ENCODE assay signal across 6 cellular contexts in the genomic region with DNA sequence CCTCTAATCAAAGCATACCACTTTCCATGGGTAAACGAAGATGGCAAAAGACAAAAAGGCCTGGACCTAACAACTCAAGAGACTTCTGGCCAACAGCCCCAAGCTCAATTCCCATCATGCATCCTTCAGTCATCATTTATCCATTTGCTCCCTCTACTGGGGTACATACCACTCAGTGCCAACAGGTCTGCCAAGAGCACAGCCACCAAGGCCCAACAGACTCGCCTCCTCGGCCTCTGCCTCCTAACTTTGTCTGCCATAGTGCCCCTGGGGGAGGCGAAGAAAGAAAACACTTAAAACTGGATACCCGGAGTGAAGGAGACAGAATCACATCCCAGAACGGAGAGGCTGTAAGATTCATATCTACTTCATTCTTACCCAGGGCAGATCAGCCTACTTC. TPM values are rescaled to one million over a fixed set of nuclear protein-coding genes. Genes with fewer than 3 reads are reported as not detected.
DNase-seq lines count a peak whose midpoint lies in the region; ATAC-seq and TF ChIP-seq lines count a peak whose summit lies in the region.

No MANE protein-coding gene starts in this region.

- peaks cover 24 to 43% (median 35%) of the 10 kb centered on the region in 7 donors for H3K4me1 Mint-ChIP-seq in naive thymus-derived CD4-positive, alpha-beta T cell

- no TSS peak for BruUV-seq in IMR-90 (replicated peaks; lab: Mats Ljungman, UMichigan)

- no CpG with 5 or more reads among the region's 6 CpGs for WGBS in IMR-90 (ENCODE audit: extremely low coverage in 2 of 2, insufficient read length in 1 of 2), 2 experiments

- H3K79me1 ChIP-seq in IMR-90 (ENCODE audit: low read depth in 1 of 2, low read length in 2 of 2), result peaks cover 17 to 51% of the 10 kb centered on the region in 2 experiments

- dilution Hi-C loops in IMR-90 (cut with HindIII; ENCODE audit: low sequenced_read_pairs, unreplicated experiment), result no loop called here

- POLR2A ChIA-PET in IMR-90 (lab: Charles Lee; ENCODE audit: unreplicated experiment), result interaction anchor here (1.5 kb wide), 1 partner anchor 12 kb away, joined by 4 read pairs; the partner anchor contains the start of gene VPS11
- POLR2A ChIA-PET in naive thymus-derived CD4-positive, alpha-beta T cell (lab: Charles Lee), result interaction anchor here (0.7 to 6.6 kb wide), 17 partner anchors 8 to 268 kb away, joined by 3 to 63 read pairs (median 4); partner anchors contain the start of genes C2CD2L, HINFP, HMBS and RPS25

- peak overlapping the region; percentile 87; the same call in 1 of the 2 replicates for H3K4ac ChIP-seq in IMR-90 (ENCODE audit: low read depth, low read length)

- peaks cover 0 to 40% (median 23%) of the 10 kb centered on the region in 5 donors for H3K36me3 Mint-ChIP-seq in naive thymus-derived CD4-positive, alpha-beta T cell

- in situ Hi-C loops in IMR-90 (cut with MboI; ENCODE audit: low sequenced_read_pairs) (no loop called here), astrocyte of the spinal cord (cut with HindIII; ENCODE audit: low sequenced_read_pairs) (no loop called here)

- H3K27me3 Mint-ChIP-seq in naive thymus-derived CD4-positive, alpha-beta T cell, result no peaks in the 10 kb centered on the region

- peak overlapping the region; percentile 52 for H3K23ac ChIP-seq in IMR-90 (ENCODE audit: low read depth, low read length)

- DNase-seq in AG09319 (ENCODE audit: extremely low read depth, low read depth) (no peak), IMR-90 (peak; percentile 37), astrocyte of the spinal cord (ENCODE audit: low read depth, low spot score) (peak; percentile 24), SKM-1 (lab: John Stamatoyannopoulos, UW; ENCODE audit: unreplicated experiment) (no peak)
- no peak for DNase-seq in naive thymus-derived CD4-positive, alpha-beta T cell

- H3K4me2 ChIP-seq in IMR-90 (ENCODE audit: low read depth, low read length), result peak overlapping the region; percentile 83

- H4K20me1 ChIP-seq in IMR-90 (ENCODE audit: insufficient read depth, low read length), result 0 out of 2 replicates have a peak, but pooled peaks cover 5% of the 10 kb centered on the region

- H2AFZ ChIP-seq in IMR-90 (replicated peaks; ENCODE audit: low read length, poor library complexity), result peak overlapping the region; percentile 16

- H3K27ac ChIP-seq in IMR-90 (ENCODE audit: insufficient read depth, low read length), result peak overlapping the region; percentile 74
- peak overlapping the region; percentile 92 for H3K27ac ChIP-seq in naive thymus-derived CD4-positive, alpha-beta T cell (ENCODE audit: low read depth, low read length)

- H2AK5ac ChIP-seq in IMR-90 (ENCODE audit: low read depth, low read length), result peak overlapping the region; percentile 61

- H3K9me3 ChIP-seq in IMR-90 (ENCODE audit: control insufficient read depth, insufficient read depth, low read length), result no peaks in the 10 kb centered on the region
- H3K9me3 ChIP-seq in naive thymus-derived CD4-positive, alpha-beta T cell (ENCODE audit: control insufficient read depth in 2 of 3, low read length in 3 of 3), result no peaks in the 10 kb centered on the region

- peaks cover 42% of the 10 kb centered on the region for H3K36me3 ChIP-seq in IMR-90 (ENCODE audit: control insufficient read depth, insufficient read depth, low read length)
- peaks cover 8 to 43% (median 34%) of the 10 kb centered on the region in 3 experiments for H3K36me3 ChIP-seq in naive thymus-derived CD4-positive, alpha-beta T cell (ENCODE audit: control insufficient read depth in 2 of 3, insufficient read depth in 3 of 3, low read length in 3 of 3)

- H3K9me1 ChIP-seq in IMR-90 (ENCODE audit: insufficient read depth, low read length), result peaks cover 9% of the 10 kb centered on the region

- peak overlapping the region; percentile 69 to 97 (median 87) for H3K27ac Mint-ChIP-seq in naive thymus-derived CD4-positive, alpha-beta T cell

- no peak overlapping the region for H2BK15ac ChIP-seq in IMR-90 (ENCODE audit: low read depth, low read length)

- peak overlapping the region; percentile 94 for H3K14ac ChIP-seq in IMR-90 (replicated peaks; ENCODE audit: low read depth, low read length)

- H2BK20ac ChIP-seq in IMR-90 (ENCODE audit: low read depth, low read length), result no peak overlapping the region

- no peak overlapping the region for H3K56ac ChIP-seq in IMR-90 (ENCODE audit: extremely low read depth, insufficient read depth, low read length)

- ATAC-seq in IMR-90 (ENCODE audit: low read depth) (no peak), HG03439 (IDR thresholded peaks at IDR 0.05; ENCODE audit: unreplicated experiment) (no peak)
- no peak for ATAC-seq in naive thymus-derived CD4-positive, alpha-beta T cell

- H3K4me1 ChIP-seq in IMR-90 (ENCODE audit: control insufficient read depth, insufficient read depth, low read length), result peaks cover 4% of the 10 kb centered on the region; the same call in 1 of the 2 replicates
- H3K4me1 ChIP-seq in naive thymus-derived CD4-positive, alpha-beta T cell (ENCODE audit: control insufficient read depth in 2 of 2, insufficient read depth in 2 of 2, low read length in 2 of 2), result peaks cover 18 to 20% of the 10 kb centered on the region in 2 donors

- H3K4me3 Mint-ChIP-seq in naive thymus-derived CD4-positive, alpha-beta T cell, result peak overlapping the region; percentile 81 to 99 (median 92)

- H4K91ac ChIP-seq in IMR-90 (ENCODE audit: insufficient read depth, low read depth, low read length), result no peak overlapping the region

- no peak overlapping the region for H2BK120ac ChIP-seq in IMR-90 (ENCODE audit: low read depth, low read length)

- H4K8ac ChIP-seq in IMR-90 (ENCODE audit: low read depth in 2 of 2, low read length in 2 of 2), result peak overlapping the region; percentile 59 to 78; a peak in 2 of 4 replicates

- H2BK5ac ChIP-seq in IMR-90 (ENCODE audit: low read depth, low read length, poor library complexity, severe bottlenecking), result no peak overlapping the region

- intact Hi-C loops in IMR-90 (cut with micrococcal nuclease), result no loop called here
- intact Hi-C loops in naive thymus-derived CD4-positive, alpha-beta T cell (cut with micrococcal nuclease), result loop anchor here (2.0 kb wide), 3 partner anchors 65 to 267 kb away; partner anchors contain the start of gene HINFP (in 1 of the 2)

- TF ChIP-seq POLR2A in IMR-90 (IDR thresholded peaks at IDR 0.05; ENCODE audit: low read depth, low read length), result no peak

- peak overlapping the region; percentile 64 for H3K9ac ChIP-seq in IMR-90 (ENCODE audit: low read depth, low read length)

- H3K18ac ChIP-seq in IMR-90 (ENCODE audit: low read depth, low read length), result no peak overlapping the region

- no peak overlapping the region for H4K5ac ChIP-seq in IMR-90 (ENCODE audit: low read depth, low read length)

- CTCF ChIA-PET in IMR-90 (lab: Yijun Ruan, JAX), result no interaction called here
- CTCF ChIA-PET in naive thymus-derived CD4-positive, alpha-beta T cell (lab: Charles Lee), result interaction anchor here (0.9 to 2.0 kb wide), 4 partner anchors 12 to 617 kb away, joined by 3 to 8 read pairs (median 3); partner anchors contain the start of genes HINFP, SLC37A4 and VPS11

- TF ChIP-seq CTCF in AG09319 (IDR thresholded peaks at IDR 0.05; ENCODE audit: low read depth, low read length), result peak; percentile 14
- peak; percentile 17; the same call in 1 of the 2 replicates for TF ChIP-seq CTCF in IMR-90 (conservative IDR thresholded peaks at IDR 0.05; ENCODE audit: low read depth, low read length)
- TF ChIP-seq CTCF in astrocyte of the spinal cord (IDR thresholded peaks at IDR 0.05; ENCODE audit: low read depth, low read length), result peak; percentile 5

- H3K27me3 ChIP-seq in IMR-90 (ENCODE audit: control insufficient read depth, insufficient read depth, low read length), result no peaks in the 10 kb centered on the region
- H3K27me3 ChIP-seq in naive thymus-derived CD4-positive, alpha-beta T cell (ENCODE audit: control insufficient read depth in 2 of 2, insufficient read depth in 2 of 2, low read length in 2 of 2), result no peaks in the 10 kb centered on the region

- H3K4me3 ChIP-seq in IMR-90 (ENCODE audit: insufficient read depth, low read depth, low read length) (peak overlapping the region; percentile 87), astrocyte of the spinal cord (ENCODE audit: low read depth, low read length) (peak overlapping the region; percentile 73)
- peak overlapping the region; percentile 73 for H3K4me3 ChIP-seq in naive thymus-derived CD4-positive, alpha-beta T cell (ENCODE audit: low read length)

- H2AK9ac ChIP-seq in IMR-90 (replicated peaks; ENCODE audit: low read depth, low read length, poor library complexity), result peak overlapping the region; percentile 97

- no peak for TF ChIP-seq RAD21 in IMR-90 (IDR thresholded peaks at IDR 0.05; ENCODE audit: low read length)

- no peaks in the 10 kb centered on the region for H3K9me3 Mint-ChIP-seq in naive thymus-derived CD4-positive, alpha-beta T cell

RNA-seq across cellular contexts. Expression of gene HYOU1, which starts 1.1 kb away (rescaled TPM):
- 152 and 181 TPM in 2 replicates for total RNA-seq in IMR-90 (2012; rRNA removed)
- polyA plus RNA-seq in IMR-90 (2012; rRNA removed), result 117 and 120 TPM in 2 replicates
- polyA plus RNA-seq in IMR-90 (2012; cell fraction: cytosol; rRNA removed), result 75.9 and 116 TPM in 2 replicates
- 103 and 105 TPM in 2 replicates for polyA plus RNA-seq in IMR-90 (2012; cell fraction: nucleus; rRNA removed; ENCODE audit: low replicate concordance)
- 100 to 1,000 TPM in 3 of 5 experiments, 10 to 100 TPM in 2; 77.8 to 198 (median 110) TPM for total RNA-seq in naive thymus-derived CD4-positive, alpha-beta T cell
- 10 to 100 TPM; 11.3 to 18.3 TPM for polyA plus RNA-seq in naive thymus-derived CD4-positive, alpha-beta T cell

RNA-seq across cellular contexts. Expression of gene VPS11, which starts 11.7 kb away (rescaled TPM):
- total RNA-seq in IMR-90 (2012; rRNA removed), result 22.2 and 30.5 TPM in 2 replicates
- polyA plus RNA-seq in IMR-90 (2012; rRNA removed), result 19.7 and 20.7 TPM in 2 replicates
- 5.4 and 10.1 TPM in 2 replicates for polyA plus RNA-seq in IMR-90 (2012; cell fraction: cytosol; rRNA removed)
- 39.5 and 40.0 TPM in 2 replicates for polyA plus RNA-seq in IMR-90 (2012; cell fraction: nucleus; rRNA removed; ENCODE audit: low replicate concordance)
- total RNA-seq in naive thymus-derived CD4-positive, alpha-beta T cell, result 10 to 100 TPM; 39.0 to 73.9 (median 57.1) TPM
- 10 to 100 TPM; 40.3 to 72.1 TPM for polyA plus RNA-seq in naive thymus-derived CD4-positive, alpha-beta T cell

RNA-seq across cellular contexts. Expression of gene SLC37A4, which starts 25.2 kb away (rescaled TPM):
- 7.5 and 8.3 TPM in 2 replicates for total RNA-seq in IMR-90 (2012; rRNA removed)
- 14.3 and 15.1 TPM in 2 replicates for polyA plus RNA-seq in IMR-90 (2012; rRNA removed)
- 12.5 and 14.1 TPM in 2 replicates for polyA plus RNA-seq in IMR-90 (2012; cell fraction: cytosol; rRNA removed)
- polyA plus RNA-seq in IMR-90 (2012; cell fraction: nucleus; rRNA removed; ENCODE audit: low replicate concordance), result 40.1 and 57.8 TPM in 2 replicates
- 10 to 100 TPM in 3 of 5 experiments, 1 to 10 TPM in 2; 7.1 to 20.8 (median 14.6) TPM for total RNA-seq in naive thymus-derived CD4-positive, alpha-beta T cell
- polyA plus RNA-seq in naive thymus-derived CD4-positive, alpha-beta T cell, result 10 to 100 TPM; 10.6 to 13.1 TPM

RNA-seq across cellular contexts. Expression of gene HMBS, which starts 28.8 kb away (rescaled TPM):
- 13.9 and 17.9 TPM in 2 replicates for total RNA-seq in IMR-90 (2012; rRNA removed)
- polyA plus RNA-seq in IMR-90 (2012; rRNA removed), result 55.3 and 59.5 TPM in 2 replicates
- polyA plus RNA-seq in IMR-90 (2012; cell fraction: cytosol; rRNA removed), result 48.3 and 54.5 TPM in 2 replicates
- polyA plus RNA-seq in IMR-90 (2012; cell fraction: nucleus; rRNA removed; ENCODE audit: low replicate concordance), result 58.5 and 77.5 TPM in 2 replicates
- total RNA-seq in naive thymus-derived CD4-positive, alpha-beta T cell, result 10 to 100 TPM in 1 of 5 experiments, 1 to 10 TPM in 4; 6.7 to 25.4 (median 7.7) TPM
- 10 to 100 TPM; 20.8 to 25.3 TPM for polyA plus RNA-seq in naive thymus-derived CD4-positive, alpha-beta T cell

RNA-seq across cellular contexts. Expression of gene TRAPPC4, which starts 37.3 kb away (rescaled TPM):
- total RNA-seq in IMR-90 (2012; rRNA removed), result 102 and 151 TPM in 2 replicates
- polyA plus RNA-seq in IMR-90 (2012; rRNA removed), result 162 and 253 TPM in 2 replicates
- polyA plus RNA-seq in IMR-90 (2012; cell fraction: cytosol; rRNA removed), result 74.8 and 107 TPM in 2 replicates
- polyA plus RNA-seq in IMR-90 (2012; cell fraction: nucleus; rRNA removed; ENCODE audit: low replicate concordance), result 52.9 and 66.6 TPM in 2 replicates
- total RNA-seq in naive thymus-derived CD4-positive, alpha-beta T cell, result 10 to 100 TPM; 70.7 to 80.3 (median 77.8) TPM
- polyA plus RNA-seq in naive thymus-derived CD4-positive, alpha-beta T cell, result 100 to 1,000 TPM in 1 of 2 donors, 10 to 100 TPM in 1; 82.1 to 123 TPM

Comparison
In these comparisons a context has a peak if more than half of its experiments do, and no peak if none do; other contexts are left out.
1. DNase-seq: peak in IMR-90 (single experiment) and astrocyte of the spinal cord (single experiment); none in AG09319 (single experiment), naive thymus-derived CD4-positive, alpha-beta T cell (0 of 9) and SKM-1 (single experiment).
2. Peak in every context shown above with its lines, with median percentiles within 50 percentile points of each other: CTCF ChIP-seq and H3K4me3 ChIP-seq.